In genomic region chr6:111573892-111574800, GRCh38 we compare ENCODE assay signal across 8 cellular contexts. TPM values are rescaled to one million over a fixed set of nuclear protein-coding genes. Genes with fewer than 3 reads are reported as not detected.
DNase-seq lines count a peak whose midpoint lies in the region; ATAC-seq, FAIRE-seq and TF ChIP-seq lines count a peak whose summit lies in the region.

No MANE protein-coding gene starts in this region.

- peak overlapping the region; percentile 89 for H3K27ac Mint-ChIP-seq in activated T-cell treated with anti-CD3 and anti-CD28 coated beads, Interleukin-2, amount 50 U/mL, for 24 hours
- H3K27ac Mint-ChIP-seq in activated naive CD8-positive, alpha-beta T cell: peak overlapping the region; percentile 92

- peaks cover 31% of the 10 kb centered on the region for H3K4me1 Mint-ChIP-seq in activated T-cell treated with anti-CD3 and anti-CD28 coated beads, Interleukin-2, amount 50 U/mL, for 24 hours (ENCODE audit: low read depth)
- peaks cover 20% of the 10 kb centered on the region for H3K4me1 Mint-ChIP-seq in activated naive CD8-positive, alpha-beta T cell (ENCODE audit: low read depth)

- H3K9me3 ChIP-seq in right cardiac atrium (ENCODE audit: control insufficient read depth, low read length) (no peaks in the 10 kb centered on the region), tibial nerve (no peaks in the 10 kb centered on the region)

- H3K36me3 ChIP-seq in tibial nerve: peaks cover 0 to 24% (median 0%) of the 10 kb centered on the region in 3 donors

- no peak for TF ChIP-seq CTCF in tibial nerve (IDR thresholded peaks at IDR 0.05)

- 59% methylated on average over 3 of the region's 3 CpGs for WGBS in right cardiac atrium
- 57 to 63% methylated on average over 3 of the region's 3 CpGs for WGBS in tibial nerve, 2 donors

- peak; percentile 27 to 61 for TF ChIP-seq EP300 in tibial nerve (IDR thresholded peaks at IDR 0.05)

- peaks cover 7% of the 10 kb centered on the region for H3K4me1 ChIP-seq in right cardiac atrium (ENCODE audit: control insufficient read depth, insufficient read depth, low read length)
- peaks cover 0 to 35% (median 12%) of the 10 kb centered on the region in 4 donors for H3K4me1 ChIP-seq in tibial nerve

- H3K36me3 Mint-ChIP-seq in activated T-cell treated with anti-CD3 and anti-CD28 coated beads, Interleukin-2, amount 50 U/mL, for 24 hours (ENCODE audit: low read depth): peaks cover 90% of the 10 kb centered on the region
- peaks cover 9% of the 10 kb centered on the region for H3K36me3 Mint-ChIP-seq in activated naive CD8-positive, alpha-beta T cell

- TF ChIP-seq POLR2A in tibial nerve (IDR thresholded peaks at IDR 0.05): no peak

- H3K27ac ChIP-seq in right cardiac atrium (ENCODE audit: low read length) (peak overlapping the region; percentile 71), tibial nerve (peak overlapping the region in 2 of 4 donors; percentile 64 to 69)

- peak; percentile 58 to 86 for ATAC-seq in right cardiac atrium
- no peak for ATAC-seq in HG02571 (IDR thresholded peaks at IDR 0.05; ENCODE audit: unreplicated experiment)

- FAIRE-seq in frontal cortex (lab: Jason Lieb, UNC): no peak

- H3K27me3 Mint-ChIP-seq in activated T-cell treated with anti-CD3 and anti-CD28 coated beads, Interleukin-2, amount 50 U/mL, for 24 hours: no peaks in the 10 kb centered on the region
- no peaks in the 10 kb centered on the region for H3K27me3 Mint-ChIP-seq in activated naive CD8-positive, alpha-beta T cell

- intact Hi-C loops in right cardiac atrium (cut with DNase I): no loop called here

- H3K27me3 ChIP-seq in right cardiac atrium (ENCODE audit: control insufficient read depth, insufficient read depth) (no peaks in the 10 kb centered on the region), tibial nerve (no peaks in the 10 kb centered on the region)

- H3K4me3 ChIP-seq in right cardiac atrium (ENCODE audit: low read length) (no peak overlapping the region), tibial nerve (no peak overlapping the region)

- H3K4me3 Mint-ChIP-seq in activated T-cell treated with anti-CD3 and anti-CD28 coated beads, Interleukin-2, amount 50 U/mL, for 24 hours: peak overlapping the region; percentile 2
- H3K4me3 Mint-ChIP-seq in activated naive CD8-positive, alpha-beta T cell: peak overlapping the region; percentile 30

- H3K9me3 Mint-ChIP-seq in activated T-cell treated with anti-CD3 and anti-CD28 coated beads, Interleukin-2, amount 50 U/mL, for 24 hours: no peaks in the 10 kb centered on the region
- H3K9me3 Mint-ChIP-seq in activated naive CD8-positive, alpha-beta T cell (ENCODE audit: low read depth): no peaks in the 10 kb centered on the region

- no peak for DNase-seq in activated T-cell treated with anti-CD3 and anti-CD28 coated beads, Interleukin-2, amount 50 U/mL, for 24 hours
- no peak for DNase-seq in activated T-cell treated with anti-CD3 and anti-CD28 coated beads, Interleukin-2, amount 50 U/mL, for 1 hour
- peak in 1 of 3 donors; percentile 65 for DNase-seq in right cardiac atrium
- DNase-seq in tibial nerve (ENCODE audit: low spot score in 2 of 2): no peak
- DNase-seq in frontal cortex (ENCODE audit: low spot score in 2 of 2): no peak
- DNase-seq in NCI-H2227 (lab: John Stamatoyannopoulos, UW; ENCODE audit: unreplicated experiment): no peak

RNA-seq across cellular contexts. Expression of gene TRAF3IP2, which starts 31.5 kb away (rescaled TPM):
- total RNA-seq in right cardiac atrium (10 to 100 TPM; 12.7 to 16.0 (median 13.1) TPM), tibial nerve (10 to 100 TPM; 17.2 to 30.6 (median 19.7) TPM), frontal cortex (6.1 TPM)
- polyA plus RNA-seq in right cardiac atrium: 14.1 TPM
